Comparison of ENCODE assay signal across 13 cellular contexts in genomic region chr2:177625744-177626655, GRCh38.
A peak's percentile ranks its signal among the peaks of the same experiment; 100 is the strongest.
DNase-seq lines count a peak whose midpoint lies in the region; ATAC-seq and TF ChIP-seq lines count a peak whose summit lies in the region.
"Had no signal": no experiment of that assay in that cellular context is flagged by ENCODE, and none has a peak within 500 bp of the region (broad histone marks: within the 10 kb centered on the region; RNA-seq: fewer than 3 reads in every experiment).

No MANE protein-coding gene starts in this region.

- ATAC-seq in GM18498 (IDR thresholded peaks at IDR 0.05; ENCODE audit: unreplicated experiment) (no peak), GM21447 (IDR thresholded peaks at IDR 0.05; ENCODE audit: unreplicated experiment) (no peak)
- ATAC-seq: stimulated activated naive CD8-positive, alpha-beta T cell treated with anti-CD3 and anti-CD28 coated beads, Interleukin-15, amount 100 ng/mL, for 72 hours had no signal

- TF ChIP-seq CTCF in GM12865 (IDR thresholded peaks at IDR 0.05; ENCODE audit: insufficient read depth, low read depth, low read length, missing control alignments) (no peak), GM20000 (IDR thresholded peaks at IDR 0.05; ENCODE audit: extremely low read depth, missing control alignments) (no peak), coronary artery (IDR thresholded peaks at IDR 0.05) (no peak)

- H3K27ac ChIP-seq in coronary artery: no peak overlapping the region

- H3K4me3 ChIP-seq in GM12865 (ENCODE audit: low read depth, low read length) (no peak overlapping the region), coronary artery (no peak overlapping the region)
- H3K4me3 ChIP-seq in Jurkat, Clone E6-1 (ENCODE audit: low read length): 0 out of 2 replicates have a peak overlapping the region, but pooled peaks have one; percentile 5

- DNase-seq in GM12865 (ENCODE audit: low read depth): peak; percentile 10
- no peak for DNase-seq in Jurkat, Clone E6-1 (ENCODE audit: low read depth, low spot score)
- peak; percentile 60 for DNase-seq in RPMI8226
- peak; percentile 21 for DNase-seq in iPS-NIHi7 (ENCODE audit: extremely low spot score)
- DNase-seq in GM20000 (ENCODE audit: low spot score): no peak
- DNase-seq in coronary artery (ENCODE audit: low spot score): no peak
- DNase-seq: activated CD4-positive, alpha-beta T cell treated with anti-CD3 and anti-CD28 coated beads, Interleukin-2, amount 10 ng/mL, durations not matched to agents 7 days and 5 days; DND-41; effector CD8-positive, alpha-beta T cell; stimulated activated CD4-positive, alpha-beta T cell treated with anti-CD3 and anti-CD28 coated beads, Interleukin-12 subunit alpha, Interleukin-12 subunit beta, amount 100 ng/mL, for 4 hours had no signal

Comparison
In these comparisons a context has a peak if more than half of its experiments do, and no peak if none do; other contexts are left out.
1. DNase-seq: peak in GM12865 (single experiment), RPMI8226 (single experiment) and iPS-NIHi7 (single experiment); none in Jurkat, Clone E6-1 (single experiment), GM20000 (single experiment) and coronary artery (single experiment).